8 cellular contexts compared by ENCODE assay signal in genomic region chr5:60382761-60383160, GRCh38.
DNase-seq lines count a peak whose midpoint lies in the region; ATAC-seq and TF ChIP-seq lines count a peak whose summit lies in the region.

No MANE protein-coding gene starts in this region.

- peak; percentile 13 for DNase-seq in 8988T
- peak; percentile 32 for DNase-seq in NAMALWA (ENCODE audit: low spot score)
- no peak for DNase-seq in coronary artery (ENCODE audit: low spot score)
- DNase-seq in putamen (ENCODE audit: low spot score): peak; percentile 28
- DNase-seq in SHP77 (lab: John Stamatoyannopoulos, UW): no peak
- no peak for DNase-seq in effector CD8-positive, alpha-beta T cell (lab: John Stamatoyannopoulos, UW)

- TF ChIP-seq CTCF in GM12874 (IDR thresholded peaks at IDR 0.05; ENCODE audit: insufficient read depth, low read depth, low read length): peak; percentile 21; the same call in 1 of the 2 replicates
- TF ChIP-seq CTCF in coronary artery (IDR thresholded peaks at IDR 0.05): no peak

- ATAC-seq in GM21737 (IDR thresholded peaks at IDR 0.05; ENCODE audit: unreplicated experiment): no peak

- no peak overlapping the region for H3K4me3 ChIP-seq in coronary artery

- H3K27ac ChIP-seq in coronary artery: peak overlapping the region; percentile 12 to 62

Comparison
In these comparisons a context has a peak if more than half of its experiments do, and no peak if none do; other contexts are left out.
1. DNase-seq: peak in 8988T (single experiment), NAMALWA (single experiment) and putamen (single experiment); none in coronary artery (single experiment), SHP77 (0 of 2) and effector CD8-positive, alpha-beta T cell (single experiment).